ENCODE assay signal across 26 cellular contexts in the genomic region with DNA sequence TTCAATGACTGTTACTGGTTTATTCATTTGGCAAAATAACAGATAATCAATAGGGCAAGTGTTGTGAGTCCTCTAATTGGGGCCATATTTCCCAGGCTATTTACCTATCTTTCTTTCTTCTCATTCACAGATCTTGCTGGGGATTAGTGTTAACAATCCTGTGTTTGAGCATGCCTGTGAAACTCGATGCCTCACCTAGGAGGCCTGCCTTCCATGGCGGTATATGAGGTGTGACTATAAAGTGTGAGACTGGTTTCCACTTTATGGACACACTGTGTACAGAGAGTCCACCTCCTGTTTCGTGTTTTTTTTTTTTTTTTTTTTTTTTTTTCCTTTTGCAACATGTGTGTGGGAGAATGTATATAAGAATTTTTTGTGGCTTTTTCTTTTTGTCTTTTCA.
DNase-seq lines count a peak whose midpoint lies in the region; ATAC-seq and TF ChIP-seq lines count a peak whose summit lies in the region.
"Had no signal": no experiment of that assay in that cellular context is flagged by ENCODE, and none has a peak within 500 bp of the region (broad histone marks: within the 10 kb centered on the region; RNA-seq: fewer than 3 reads in every experiment).

No MANE protein-coding gene starts in this region.

- no peak overlapping the region for H3K4me3 ChIP-seq in WERI-Rb-1 (ENCODE audit: low read depth, low read length)
- H3K4me3 ChIP-seq in upper lobe of right lung = no peak overlapping the region
- H3K4me3 ChIP-seq: psoas muscle, sigmoid colon, SK-N-MC, tibial artery had no signal

- no peaks in the 10 kb centered on the region for H3K4me1 ChIP-seq in upper lobe of right lung
- H3K4me1 ChIP-seq: psoas muscle, sigmoid colon had no signal

- intact Hi-C loops in upper lobe of right lung (cut with DNase I) (no loop called here), posterior cingulate gyrus (cut with DNase I) (no loop called here)

- TF ChIP-seq CTCF in WERI-Rb-1 (IDR thresholded peaks at IDR 0.05; ENCODE audit: low read depth, low read length) (no peak), upper lobe of right lung (IDR thresholded peaks at IDR 0.05) (no peak)

- H3K9me3 ChIP-seq in WERI-Rb-1 (ENCODE audit: severe bottlenecking) (no peaks in the 10 kb centered on the region), upper lobe of right lung (no peaks in the 10 kb centered on the region)
- H3K9me3 ChIP-seq: psoas muscle, sigmoid colon, tibial artery had no signal

- H3K36me3 ChIP-seq in WERI-Rb-1 = no peaks in the 10 kb centered on the region
- H3K36me3 ChIP-seq in upper lobe of right lung = no peaks in the 10 kb centered on the region
- H3K36me3 ChIP-seq: sigmoid colon, tibial artery had no signal

- ATAC-seq in upper lobe of right lung = no peak
- ATAC-seq: activated CD8-positive, alpha-beta memory T cell treated with anti-CD3 and anti-CD28 coated beads, Interleukin-2, amount 10 ng/mL, durations not matched to agents 7 days and 5 days; activated T-cell treated with anti-CD3 and anti-CD28 coated beads, Interleukin-2, amount 50 U/mL, for 4 hours; CD8-positive, alpha-beta T cell; HCT116; psoas muscle had no signal

- DNase-seq in DMS53 treated with DMSO at 0.1 percent for 48 hours (lab: John Stamatoyannopoulos, UW; ENCODE audit: unreplicated experiment) = peak; percentile 17
- DNase-seq in HuH-7 (ENCODE audit: low spot score) = peak; percentile 23
- peak; percentile 20 for DNase-seq in WERI-Rb-1
- DNase-seq in left kidney (ENCODE audit: low read depth, low spot score) = peak; percentile 84
- DNase-seq in upper lobe of right lung = no peak
- no peak for DNase-seq in effector CD8-positive, alpha-beta T cell (lab: John Stamatoyannopoulos, UW)
- DNase-seq in posterior cingulate gyrus = no peak
- DNase-seq: ACHN; activated CD8-positive, alpha-beta memory T cell treated with anti-CD3 and anti-CD28 coated beads, Interleukin-2, amount 10 ng/mL, durations not matched to agents 7 days and 5 days; activated gamma-delta T cell; activated naive CD8-positive, alpha-beta T cell treated with anti-CD3 and anti-CD28 coated beads for 36 hours; activated T-cell treated with anti-CD3 and anti-CD28 coated beads, Interleukin-2, amount 50 U/mL, for 4 hours; aorta; CD8-positive, alpha-beta T cell; erythroblast; IMR-90; kidney; NCI-H146; NK-92 treated with Interleukin-12 subunit alpha and Interleukin-12 subunit beta, amount 100 ng/mL, for 24 hours; psoas muscle; sigmoid colon; stimulated activated CD4-positive, alpha-beta T cell treated with anti-CD3 and anti-CD28 coated beads, Interleukin-4, amount 100 ng/mL, for 1 hour; T-helper 1 cell; tibial artery had no signal

- H3K27ac ChIP-seq in WERI-Rb-1 (no peak overlapping the region), upper lobe of right lung (no peak overlapping the region)
- H3K27ac ChIP-seq: psoas muscle, sigmoid colon, SK-N-MC, tibial artery had no signal

- H3K27me3 ChIP-seq in WERI-Rb-1 (ENCODE audit: insufficient read depth, low read depth, severe bottlenecking) (no peaks in the 10 kb centered on the region), upper lobe of right lung (no peaks in the 10 kb centered on the region)
- H3K27me3 ChIP-seq: sigmoid colon, tibial artery had no signal

Comparison
In these comparisons a context has a peak if more than half of its experiments do, and no peak if none do; other contexts are left out.
1. DNase-seq: peak in DMS53 treated with DMSO at 0.1 percent for 48 hours (single experiment), HuH-7 (single experiment), WERI-Rb-1 (single experiment) and left kidney (single experiment); none in upper lobe of right lung (single experiment), effector CD8-positive, alpha-beta T cell (single experiment) and posterior cingulate gyrus (0 of 10).